24 cellular contexts compared by ENCODE assay signal in genomic region chr14:24839617-24840203, GRCh38.
DNase-seq lines count a peak whose midpoint lies in the region; ATAC-seq and TF ChIP-seq lines count a peak whose summit lies in the region.
"Had no signal": no experiment of that assay in that cellular context is flagged by ENCODE, and none has a peak within 500 bp of the region (broad histone marks: within the 10 kb centered on the region; RNA-seq: fewer than 3 reads in every experiment).

No MANE protein-coding gene starts in this region.

- in situ Hi-C loops in transverse colon (cut with MboI; ENCODE audit: low pct_ligation_motif_present in 1 of 4, low pct_unique_long_range_greater_than_20kb in 1 of 4, low sequenced_read_pairs in 3 of 4) = no loop called here

- H3K27ac Mint-ChIP-seq in activated T-helper 17 cell treated with anti-CD3 and anti-CD28 coated beads, Interleukin-2, amount 50 U/mL, for 72 hours = no peak overlapping the region
- H3K27ac Mint-ChIP-seq: activated naive CD4-positive, alpha-beta T cell treated with anti-CD3 and anti-CD28 coated beads, Interleukin-2, amount 50 U/mL, for 72 hours; naive thymus-derived CD4-positive, alpha-beta T cell had no signal

- H3K27ac ChIP-seq in left ventricle myocardium inferior (replicated peaks) (peak overlapping the region; percentile 73), transverse colon (peak overlapping the region; percentile 38 to 66 (median 58)), foreskin keratinocyte (no peak overlapping the region)
- H3K27ac ChIP-seq: BLaER1 treated with 17β-estradiol and CSF1 and Interleukin-3, amounts not matched to agents 10 nM and 100 nM; SJSA1; spleen had no signal

- H3K4me3 Mint-ChIP-seq in activated T-helper 17 cell treated with anti-CD3 and anti-CD28 coated beads, Interleukin-2, amount 50 U/mL, for 72 hours = no peak overlapping the region
- H3K4me3 Mint-ChIP-seq: H9; naive thymus-derived CD4-positive, alpha-beta T cell had no signal

- no peak for TF ChIP-seq POLR2A in transverse colon (IDR thresholded peaks at IDR 0.05)

- TF ChIP-seq EP300 in transverse colon (IDR thresholded peaks at IDR 0.05; ENCODE audit: low read depth) = no peak

- peaks cover 72% of the 10 kb centered on the region for H3K4me1 ChIP-seq in left ventricle myocardium inferior
- peaks cover 0 to 60% (median 29%) of the 10 kb centered on the region in 4 donors for H3K4me1 ChIP-seq in transverse colon
- H3K4me1 ChIP-seq in foreskin keratinocyte = no peaks in the 10 kb centered on the region
- H3K4me1 ChIP-seq: BLaER1 treated with 17β-estradiol and CSF1 and Interleukin-3, amounts not matched to agents 10 nM and 100 nM; spleen had no signal

- no peaks in the 10 kb centered on the region for H3K36me3 ChIP-seq in left ventricle myocardium inferior
- no peaks in the 10 kb centered on the region for H3K36me3 ChIP-seq in transverse colon
- H3K36me3 ChIP-seq: BLaER1 treated with 17β-estradiol and CSF1 and Interleukin-3, amounts not matched to agents 10 nM and 100 nM; MG63; SJSA1; spleen had no signal

- no peaks in the 10 kb centered on the region for H3K4me1 Mint-ChIP-seq in activated T-helper 17 cell treated with anti-CD3 and anti-CD28 coated beads, Interleukin-2, amount 50 U/mL, for 72 hours

- H3K27me3 ChIP-seq in left ventricle myocardium inferior (ENCODE audit: low read depth) (no peaks in the 10 kb centered on the region), transverse colon (no peaks in the 10 kb centered on the region), foreskin keratinocyte (no peaks in the 10 kb centered on the region)
- H3K27me3 ChIP-seq: BLaER1 treated with 17β-estradiol and CSF1 and Interleukin-3, amounts not matched to agents 10 nM and 100 nM; MG63; SJSA1; spleen had no signal

- intact Hi-C loops in left ventricle myocardium inferior (cut with micrococcal nuclease) = no loop called here
- intact Hi-C loops in left cardiac atrium (cut with DNase I) = no loop called here
- intact Hi-C loops in transverse colon (cut with DNase I; ENCODE audit: low total_unique reads) = no loop called here

- H3K36me3 Mint-ChIP-seq in activated T-helper 17 cell treated with anti-CD3 and anti-CD28 coated beads, Interleukin-2, amount 50 U/mL, for 72 hours (ENCODE audit: low read depth) = no peaks in the 10 kb centered on the region
- H3K36me3 Mint-ChIP-seq: activated naive CD4-positive, alpha-beta T cell treated with anti-CD3 and anti-CD28 coated beads, Interleukin-2, amount 50 U/mL, for 72 hours; naive thymus-derived CD4-positive, alpha-beta T cell had no signal

- H3K9me3 ChIP-seq in left ventricle myocardium inferior (replicated peaks) (no peaks in the 10 kb centered on the region), transverse colon (no peaks in the 10 kb centered on the region)
- H3K9me3 ChIP-seq: BLaER1 treated with 17β-estradiol and CSF1 and Interleukin-3, amounts not matched to agents 10 nM and 100 nM; MG63; SJSA1; spleen had no signal

- no peak for DNase-seq in left ventricle myocardium inferior
- no peak for DNase-seq in left cardiac atrium
- DNase-seq in NCI-H69 (lab: John Stamatoyannopoulos, UW) = peak; percentile 13
- no peak for DNase-seq in left lobe of liver (ENCODE audit: low spot score)
- DNase-seq in transverse colon = peak; percentile 27
- no peak for DNase-seq in DMS153 treated with DMSO at 0.1 percent for 48 hours (lab: John Stamatoyannopoulos, UW; ENCODE audit: unreplicated experiment)
- no peak for DNase-seq in foreskin keratinocyte
- DNase-seq: activated CD4-positive, alpha-beta T cell treated with anti-CD3 and anti-CD28 coated beads, Interleukin-2, amount 50 U/mL, for 4 hours; activated CD8-positive, alpha-beta memory T cell treated with anti-CD3 and anti-CD28 coated beads, Interleukin-2, amount 50 U/mL, for 4 hours; Calu3; H9; MG63; naive thymus-derived CD4-positive, alpha-beta T cell; NCI-H2081 treated with DMSO at 0.1 percent for 48 hours; NCI-H446 treated with DMSO at 0.1 percent for 48 hours; occipital lobe; spleen; stimulated activated CD4-positive, alpha-beta T cell treated with anti-CD3 and anti-CD28 coated beads, Interleukin-4, amount 100 ng/mL, for 1 hour had no signal

- TF ChIP-seq CTCF in left ventricle myocardium inferior (IDR thresholded peaks at IDR 0.05; ENCODE audit: borderline replicate concordance) = no peak
- no peak for TF ChIP-seq CTCF in transverse colon (IDR thresholded peaks at IDR 0.05)
- no peak for TF ChIP-seq CTCF in foreskin keratinocyte (conservative IDR thresholded peaks at IDR 0.05)

- no peaks in the 10 kb centered on the region for H3K9me3 Mint-ChIP-seq in activated T-helper 17 cell treated with anti-CD3 and anti-CD28 coated beads, Interleukin-2, amount 50 U/mL, for 72 hours
- H3K9me3 Mint-ChIP-seq: activated naive CD4-positive, alpha-beta T cell treated with anti-CD3 and anti-CD28 coated beads, Interleukin-2, amount 50 U/mL, for 72 hours; H9; naive thymus-derived CD4-positive, alpha-beta T cell had no signal

- 37 to 41% methylated on average over 3 of the region's 3 CpGs for WGBS in transverse colon (ENCODE audit: low coverage in 1 of 2), 2 donors

- no peak overlapping the region for H3K4me3 ChIP-seq in left ventricle myocardium inferior
- H3K4me3 ChIP-seq in transverse colon = no peak overlapping the region
- H3K4me3 ChIP-seq: BLaER1 treated with 17β-estradiol and CSF1 and Interleukin-3, amounts not matched to agents 10 nM and 100 nM; K562; MG63; SJSA1; spleen had no signal

- ATAC-seq in left cardiac atrium (no peak), left lobe of liver (peak; percentile 73), foreskin keratinocyte (no peak)
- ATAC-seq in activated T-helper 17 cell treated with anti-CD3 and anti-CD28 coated beads, Interleukin-2, amount 50 U/mL, for 72 hours (replicated peaks) = no peak
- ATAC-seq: activated naive CD4-positive, alpha-beta T cell treated with anti-CD3 and anti-CD28 coated beads, Interleukin-2, amount 50 U/mL, for 72 hours; esophagus mucosa; K562; naive thymus-derived CD4-positive, alpha-beta T cell had no signal

- H3K27me3 Mint-ChIP-seq in activated T-helper 17 cell treated with anti-CD3 and anti-CD28 coated beads, Interleukin-2, amount 50 U/mL, for 72 hours = peaks cover 7% of the 10 kb centered on the region

Comparison
In these comparisons a context has a peak if more than half of its experiments do, and no peak if none do; other contexts are left out.
1. DNase-seq: peak in NCI-H69 (single experiment) and transverse colon (single experiment); none in left ventricle myocardium inferior (single experiment), left cardiac atrium (single experiment), left lobe of liver (single experiment), DMS153 treated with DMSO at 0.1 percent for 48 hours (single experiment) and foreskin keratinocyte (0 of 2).